ENCODE assay signal across 27 cellular contexts in the genomic region with DNA sequence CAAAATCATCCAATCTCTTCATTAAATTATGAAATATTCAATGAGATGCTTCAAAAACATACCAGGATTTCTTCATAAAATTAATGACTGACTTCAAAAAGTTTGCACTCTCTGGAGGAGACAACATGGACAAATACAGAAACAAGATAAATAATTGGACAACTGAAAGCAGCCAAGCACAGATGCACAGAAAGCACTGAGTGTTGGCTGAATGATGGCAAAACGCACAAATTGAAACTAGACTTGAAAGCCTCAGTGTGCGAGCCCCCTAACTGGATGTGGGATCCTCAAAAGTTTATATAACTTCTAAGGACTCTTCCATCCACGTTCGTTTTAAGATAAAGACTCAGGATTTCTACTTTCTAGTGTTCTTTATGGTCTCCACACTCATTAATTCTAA. TPM values are rescaled to one million over a fixed set of nuclear protein-coding genes. Genes with fewer than 3 reads are reported as not detected.
"Had no signal": no experiment of that assay in that cellular context is flagged by ENCODE, and none has a peak within 500 bp of the region (broad histone marks: within the 10 kb centered on the region; RNA-seq: fewer than 3 reads in every experiment).

No MANE protein-coding gene starts in this region.

- H3K36me3 Mint-ChIP-seq: naive thymus-derived CD8-positive, alpha-beta T cell; stimulated activated naive B cell treated with anti-CD40 and anti-IgM and Interleukin-4, amounts not matched to agents 10 μg/mL and 1 μg/mL and 100 μg/mL, for 72 hours had no signal

- H3K4me3 Mint-ChIP-seq: naive thymus-derived CD8-positive, alpha-beta T cell; nephron; neural crest cell; stimulated activated naive B cell treated with anti-CD40 and anti-IgM and Interleukin-4, amounts not matched to agents 10 μg/mL and 1 μg/mL and 100 μg/mL, for 72 hours had no signal

- H3K27ac Mint-ChIP-seq: naive thymus-derived CD8-positive, alpha-beta T cell; nephron; stimulated activated naive B cell treated with anti-CD40 and anti-IgM and Interleukin-4, amounts not matched to agents 10 μg/mL and 1 μg/mL and 100 μg/mL, for 72 hours had no signal

- H3K4me1 Mint-ChIP-seq: naive thymus-derived CD8-positive, alpha-beta T cell; nephron; neural crest cell; stimulated activated naive B cell treated with anti-CD40 and anti-IgM and Interleukin-4, amounts not matched to agents 10 μg/mL and 1 μg/mL and 100 μg/mL, for 72 hours had no signal

- H3K4me3 ChIP-seq: lower lobe of right lung, pancreas, prostate gland, sigmoid colon, smooth muscle cell, suprapubic skin, thoracic aorta, tibial artery, upper lobe of right lung had no signal

- DNase-seq: hippocampal formation; kidney glomerular epithelial cell; left cardiac atrium; lower lobe of right lung; mammary epithelial cell; mesenchymal stem cell; naive thymus-derived CD8-positive, alpha-beta T cell; nucleus accumbens; pancreas; posterior cingulate gyrus; retina; right cardiac atrium; sigmoid colon; stimulated activated CD4-positive, alpha-beta T cell treated with anti-CD3 and anti-CD28 coated beads, Interleukin-15, amount 100 ng/mL, for 24 hours; stimulated activated CD4-positive, alpha-beta T cell treated with anti-CD3 and anti-CD28 coated beads, Interleukin-2, amount 100 ng/mL, for 24 hours; stimulated activated CD4-positive, alpha-beta T cell treated with anti-CD3 and anti-CD28 coated beads, Interleukin-4, amount 100 ng/mL, for 1 hour; stimulated activated naive B cell treated with anti-CD40 and anti-IgM and Interleukin-4, amounts not matched to agents 10 μg/mL and 1 μg/mL and 100 μg/mL, for 72 hours; stimulated activated naive CD8-positive, alpha-beta T cell treated with anti-CD3 and anti-CD28 coated beads, Interleukin-15, Interleukin-2, amounts not matched to agents 100 U/mL and 50 U/mL, for 24 hours; tibial artery; trophoblast cell; upper lobe of right lung had no signal

- H3K4me1 ChIP-seq: lower lobe of right lung, pancreas, prostate gland, sigmoid colon, suprapubic skin, tibial artery, upper lobe of right lung had no signal

- H3K9me3 Mint-ChIP-seq: naive thymus-derived CD8-positive, alpha-beta T cell; nephron; neural crest cell; stimulated activated naive B cell treated with anti-CD40 and anti-IgM and Interleukin-4, amounts not matched to agents 10 μg/mL and 1 μg/mL and 100 μg/mL, for 72 hours had no signal

- H3K27me3 Mint-ChIP-seq: naive thymus-derived CD8-positive, alpha-beta T cell; stimulated activated naive B cell treated with anti-CD40 and anti-IgM and Interleukin-4, amounts not matched to agents 10 μg/mL and 1 μg/mL and 100 μg/mL, for 72 hours had no signal

- H3K36me3 ChIP-seq: lower lobe of right lung, pancreas, prostate gland, sigmoid colon, suprapubic skin, thoracic aorta, tibial artery, upper lobe of right lung had no signal

- H3K27me3 ChIP-seq: pancreas, sigmoid colon, suprapubic skin, tibial artery, upper lobe of right lung had no signal

- H3K9me3 ChIP-seq: lower lobe of right lung, pancreas, prostate gland, sigmoid colon, suprapubic skin, thoracic aorta, tibial artery, upper lobe of right lung had no signal

- H3K4me2 ChIP-seq: smooth muscle cell had no signal

- H3K27ac ChIP-seq: lower lobe of right lung, pancreas, prostate gland, sigmoid colon, suprapubic skin, thoracic aorta, tibial artery, upper lobe of right lung had no signal

RNA-seq across cellular contexts. Expression of gene RGS18, which starts 27.9 kb away (rescaled TPM):
- total RNA-seq: neural crest cell, smooth muscle cell had no signal
- polyA plus RNA-seq: naive thymus-derived CD8-positive, alpha-beta T cell; smooth muscle cell had no signal
